ENCODE assay signal across 21 cellular contexts in genomic region chr2:29420999-29421856, GRCh38.
A peak's percentile ranks its signal among the peaks of the same experiment; 100 is the strongest.
DNase-seq lines count a peak whose midpoint lies in the region; ATAC-seq and TF ChIP-seq lines count a peak whose summit lies in the region.
"Had no signal": no experiment of that assay in that cellular context is flagged by ENCODE, and none has a peak within 500 bp of the region (broad histone marks: within the 10 kb centered on the region; RNA-seq: fewer than 3 reads in every experiment).

No MANE protein-coding gene starts in this region.

- H3K27ac ChIP-seq in heart left ventricle (no peak overlapping the region), neural progenitor cell (no peak overlapping the region)
- H3K27ac ChIP-seq: PC-9, spleen had no signal

- H3K79me2 ChIP-seq in neural progenitor cell (ENCODE audit: low read depth) = no peaks in the 10 kb centered on the region

- no peak overlapping the region for H3K4me3 Mint-ChIP-seq in neural progenitor cell
- H3K4me3 Mint-ChIP-seq in activated naive CD8-positive, alpha-beta T cell treated with anti-CD3 and anti-CD28 coated beads for 36 hours = no peak overlapping the region
- H3K4me3 Mint-ChIP-seq: activated CD8-positive, alpha-beta memory T cell treated with anti-CD3 and anti-CD28 coated beads, Interleukin-2, amount 10 ng/mL, durations not matched to agents 7 days and 5 days; B cell; central memory CD8-positive, alpha-beta T cell; natural killer cell treated with Interleukin-12 subunit alpha and Interleukin-12 subunit beta and Interleukin-15 and Interleukin-18, amount 100 ng/mL, for 72 hours had no signal

- H3F3A ChIP-seq in neural progenitor cell (ENCODE audit: low read depth) = no peaks in the 10 kb centered on the region

- H3K9me3 Mint-ChIP-seq in neural progenitor cell = no peaks in the 10 kb centered on the region
- no peaks in the 10 kb centered on the region for H3K9me3 Mint-ChIP-seq in activated naive CD8-positive, alpha-beta T cell treated with anti-CD3 and anti-CD28 coated beads for 36 hours
- H3K9me3 Mint-ChIP-seq: central memory CD8-positive, alpha-beta T cell; natural killer cell treated with Interleukin-12 subunit alpha and Interleukin-12 subunit beta and Interleukin-15 and Interleukin-18, amount 100 ng/mL, for 72 hours had no signal

- no peak for TF ChIP-seq POLR2A in heart left ventricle (IDR thresholded peaks at IDR 0.05)

- H3K9me3 ChIP-seq in heart left ventricle = peaks cover 0 to 5% (median 0%) of the 10 kb centered on the region in 12 donors
- H3K9me3 ChIP-seq in neural progenitor cell (ENCODE audit: low read depth) = no peaks in the 10 kb centered on the region
- H3K9me3 ChIP-seq: HAP-1 had no signal

- H3K36me3 ChIP-seq in heart left ventricle (no peaks in the 10 kb centered on the region), neural progenitor cell (no peaks in the 10 kb centered on the region)
- H3K36me3 ChIP-seq: HAP-1, spleen had no signal

- ATAC-seq in heart left ventricle (peak; percentile 54 to 70 (median 58)), HG03520 (IDR thresholded peaks at IDR 0.05; ENCODE audit: unreplicated experiment) (no peak), left lobe of liver (no peak)
- ATAC-seq: activated CD8-positive, alpha-beta memory T cell treated with anti-CD3 and anti-CD28 coated beads, Interleukin-2, amount 10 ng/mL, durations not matched to agents 7 days and 5 days; natural killer cell treated with Interleukin-12 subunit alpha and Interleukin-12 subunit beta and Interleukin-15 and Interleukin-18, amount 100 ng/mL, for 72 hours had no signal

- H3K27me3 Mint-ChIP-seq in neural progenitor cell (ENCODE audit: insufficient read depth, low read depth) = peaks cover 5% of the 10 kb centered on the region
- H3K27me3 Mint-ChIP-seq in activated naive CD8-positive, alpha-beta T cell treated with anti-CD3 and anti-CD28 coated beads for 36 hours = peaks cover 21% of the 10 kb centered on the region

- peaks cover 0 to 10% (median 0%) of the 10 kb centered on the region in 12 donors for H3K4me1 ChIP-seq in heart left ventricle
- H3K4me1 ChIP-seq in neural progenitor cell = peaks cover 12% of the 10 kb centered on the region
- H3K4me1 ChIP-seq: HAP-1, spleen had no signal

- peak overlapping the region; percentile 16 for H3K27ac Mint-ChIP-seq in neural progenitor cell
- no peak overlapping the region for H3K27ac Mint-ChIP-seq in activated naive CD8-positive, alpha-beta T cell treated with anti-CD3 and anti-CD28 coated beads for 36 hours
- H3K27ac Mint-ChIP-seq: activated CD8-positive, alpha-beta memory T cell treated with anti-CD3 and anti-CD28 coated beads, Interleukin-2, amount 10 ng/mL, durations not matched to agents 7 days and 5 days; B cell; natural killer cell treated with Interleukin-12 subunit alpha and Interleukin-12 subunit beta and Interleukin-15 and Interleukin-18, amount 100 ng/mL, for 72 hours; WTC11 had no signal

- H3K36me3 Mint-ChIP-seq in neural progenitor cell = no peaks in the 10 kb centered on the region
- H3K36me3 Mint-ChIP-seq in activated naive CD8-positive, alpha-beta T cell treated with anti-CD3 and anti-CD28 coated beads for 36 hours = no peaks in the 10 kb centered on the region
- H3K36me3 Mint-ChIP-seq: activated CD8-positive, alpha-beta memory T cell treated with anti-CD3 and anti-CD28 coated beads, Interleukin-2, amount 10 ng/mL, durations not matched to agents 7 days and 5 days; natural killer cell treated with Interleukin-12 subunit alpha and Interleukin-12 subunit beta and Interleukin-15 and Interleukin-18, amount 100 ng/mL, for 72 hours; WTC11 had no signal

- TF ChIP-seq CTCF in GM12865 (IDR thresholded peaks at IDR 0.05; ENCODE audit: insufficient read depth, low read depth, low read length, missing control alignments) (no peak), heart left ventricle (IDR thresholded peaks at IDR 0.05) (no peak), neural progenitor cell (IDR thresholded peaks at IDR 0.05) (no peak)

- DNase-seq in GM12865 (ENCODE audit: low read depth) (peak; percentile 15), SK-N-DZ (ENCODE audit: low spot score) (peak; percentile 26), heart left ventricle (no peak), neural progenitor cell (ENCODE audit: low spot score) (no peak), NCI-H1105 treated with DMSO at 0.1 percent for 48 hours (lab: John Stamatoyannopoulos, UW) (no peak), left lobe of liver (ENCODE audit: low spot score) (no peak)
- no peak for DNase-seq in activated naive CD8-positive, alpha-beta T cell treated with anti-CD3 and anti-CD28 coated beads for 36 hours
- DNase-seq: activated CD8-positive, alpha-beta memory T cell treated with anti-CD3 and anti-CD28 coated beads, Interleukin-2, amount 10 ng/mL, durations not matched to agents 7 days and 5 days; activated gamma-delta T cell treated with Interleukin-2 at 50 U/mL for 16 hours; head of caudate nucleus; KBM-7; NCI-H1436; NCI-H524; PC-9; spleen had no signal

- H2AFZ ChIP-seq in neural progenitor cell (replicated peaks) = peak overlapping the region; percentile 5
- H2AFZ ChIP-seq: PC-9 had no signal

- WGBS in heart left ventricle, 4 donors = 51 to 54% (median 52%) methylated on average over 14 of the region's 14 CpGs

- H3K4me3 ChIP-seq in GM12865 (ENCODE audit: low read depth, low read length) (no peak overlapping the region), heart left ventricle (no peak overlapping the region), neural progenitor cell (no peak overlapping the region)
- H3K4me3 ChIP-seq: HAP-1, PC-9, spleen had no signal

- H4K20me1 ChIP-seq in neural progenitor cell (ENCODE audit: low read depth) = no peaks in the 10 kb centered on the region

- no peak overlapping the region for H3K4me2 ChIP-seq in neural progenitor cell
- H3K4me2 ChIP-seq: PC-9 had no signal

- no peak overlapping the region for H3K9ac ChIP-seq in neural progenitor cell

- peaks cover 35% of the 10 kb centered on the region for H3K4me1 Mint-ChIP-seq in neural progenitor cell
- no peaks in the 10 kb centered on the region for H3K4me1 Mint-ChIP-seq in activated naive CD8-positive, alpha-beta T cell treated with anti-CD3 and anti-CD28 coated beads for 36 hours
- H3K4me1 Mint-ChIP-seq: activated CD8-positive, alpha-beta memory T cell treated with anti-CD3 and anti-CD28 coated beads, Interleukin-2, amount 10 ng/mL, durations not matched to agents 7 days and 5 days; B cell; central memory CD8-positive, alpha-beta T cell had no signal

- H3K27me3 ChIP-seq in heart left ventricle (peaks cover 0 to 6% (median 0%) of the 10 kb centered on the region in 9 donors), neural progenitor cell (no peaks in the 10 kb centered on the region)

- intact Hi-C loops in heart left ventricle (cut with DNase I) = no loop called here

Comparison
In these comparisons a context has a peak if more than half of its experiments do, and no peak if none do; other contexts are left out.
1. DNase-seq: peak in GM12865 (single experiment) and SK-N-DZ (single experiment); none in heart left ventricle (0 of 5), neural progenitor cell (single experiment), NCI-H1105 treated with DMSO at 0.1 percent for 48 hours (single experiment), left lobe of liver (single experiment) and activated naive CD8-positive, alpha-beta T cell treated with anti-CD3 and anti-CD28 coated beads for 36 hours (single experiment).
2. ATAC-seq: peak in heart left ventricle (4 of 4); none in HG03520 (single experiment) and left lobe of liver (single experiment).